8 cellular contexts compared by ENCODE assay signal in the genomic region with DNA sequence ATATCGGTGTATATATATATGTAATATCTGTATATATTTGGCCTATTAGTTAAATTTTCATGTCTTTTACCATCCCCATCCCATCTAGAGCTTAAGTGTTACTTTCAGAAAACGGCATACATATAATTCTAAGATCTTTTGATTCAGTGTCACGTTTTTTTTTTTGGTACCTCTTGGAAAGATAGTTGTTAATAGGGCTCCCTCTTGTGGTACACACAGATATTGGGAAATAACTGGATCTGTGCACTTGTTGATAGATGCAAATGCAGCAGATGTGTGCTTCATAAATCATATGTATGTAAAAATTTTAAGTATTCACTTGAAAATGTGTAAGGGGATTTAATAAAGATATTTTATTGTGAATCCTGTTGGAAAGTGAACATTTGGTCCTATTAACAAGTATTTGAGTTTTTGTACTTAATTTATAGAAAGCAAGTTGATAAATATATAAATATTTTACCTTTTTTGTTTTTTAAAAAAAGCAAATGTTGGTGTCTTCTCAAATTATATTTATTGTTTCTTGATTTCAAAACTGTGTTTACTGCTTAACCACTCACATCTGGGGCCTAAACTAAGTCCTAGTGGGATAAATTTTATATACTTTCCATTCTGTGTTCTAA.
DNase-seq lines count a peak whose midpoint lies in the region; FAIRE-seq and TF ChIP-seq lines count a peak whose summit lies in the region.

No MANE protein-coding gene starts in this region.

- H3K4me1 ChIP-seq in hepatocyte (ENCODE audit: insufficient read depth) = peaks cover 5% of the 10 kb centered on the region

- H3K79me2 ChIP-seq in hepatocyte = peaks cover 4% of the 10 kb centered on the region

- H3K27me3 ChIP-seq in hepatocyte = no peaks in the 10 kb centered on the region

- no peaks in the 10 kb centered on the region for H3K9me3 ChIP-seq in hepatocyte (ENCODE audit: low read depth)

- no peak overlapping the region for H3K4me2 ChIP-seq in hepatocyte

- no peak overlapping the region for H3K27ac ChIP-seq in hepatocyte

- peak; percentile 75 for FAIRE-seq in GM12892 (lab: Jason Lieb, UNC)

- H3K9me2 ChIP-seq in hepatocyte (replicated peaks; ENCODE audit: insufficient read depth) = no peaks in the 10 kb centered on the region

- H3K36me3 ChIP-seq in hepatocyte (replicated peaks; ENCODE audit: insufficient read depth, low read depth) = no peaks in the 10 kb centered on the region

- peak; percentile 85 for TF ChIP-seq CTCF in hepatocyte (IDR thresholded peaks at IDR 0.05; ENCODE audit: poor library complexity)

- no peak overlapping the region for H2AFZ ChIP-seq in hepatocyte

- H3K4me3 ChIP-seq in hepatocyte = no peak overlapping the region

- 42% methylated on average over 3 of the region's 3 CpGs for WGBS in hepatocyte (ENCODE audit: low lambda C conversion rate, missing lambda C conversion rate)

- DNase-seq in AG08395 (ENCODE audit: low spot score) (peak; percentile 57), GM12892 (ENCODE audit: insufficient read length) (no peak), HPDE6-E6E7 (ENCODE audit: extremely low spot score) (peak; percentile 6), NCI-H526 (lab: John Stamatoyannopoulos, UW) (peak; percentile 48 to 73), astrocyte of the hippocampus (ENCODE audit: low read depth, low spot score) (peak; percentile 85), hepatocyte (ENCODE audit: low spot score) (peak; percentile 83), smooth muscle cell of the brain vasculature (ENCODE audit: low read depth, low spot score) (peak; percentile 47)
- no peak for DNase-seq in activated effector memory CD4-positive, alpha-beta T cell treated with anti-CD3 and anti-CD28 coated beads, Interleukin-2, amount 50 U/mL, for 16 hours

- no peak for TF ChIP-seq POLR2A in GM12892 (IDR thresholded peaks at IDR 0.05; ENCODE audit: low read depth, low read length)

- H4K20me1 ChIP-seq in hepatocyte (ENCODE audit: insufficient read depth, poor library complexity, severe bottlenecking) = no peaks in the 10 kb centered on the region

Comparison
In these comparisons a context has a peak if more than half of its experiments do, and no peak if none do; other contexts are left out.
1. DNase-seq: peak in AG08395 (single experiment), HPDE6-E6E7 (single experiment), NCI-H526 (2 of 2), astrocyte of the hippocampus (single experiment), hepatocyte (single experiment) and smooth muscle cell of the brain vasculature (single experiment); none in GM12892 (single experiment) and activated effector memory CD4-positive, alpha-beta T cell treated with anti-CD3 and anti-CD28 coated beads, Interleukin-2, amount 50 U/mL, for 16 hours (single experiment).